Comparison of ENCODE assay signal across 1 cellular context in the genomic region with DNA sequence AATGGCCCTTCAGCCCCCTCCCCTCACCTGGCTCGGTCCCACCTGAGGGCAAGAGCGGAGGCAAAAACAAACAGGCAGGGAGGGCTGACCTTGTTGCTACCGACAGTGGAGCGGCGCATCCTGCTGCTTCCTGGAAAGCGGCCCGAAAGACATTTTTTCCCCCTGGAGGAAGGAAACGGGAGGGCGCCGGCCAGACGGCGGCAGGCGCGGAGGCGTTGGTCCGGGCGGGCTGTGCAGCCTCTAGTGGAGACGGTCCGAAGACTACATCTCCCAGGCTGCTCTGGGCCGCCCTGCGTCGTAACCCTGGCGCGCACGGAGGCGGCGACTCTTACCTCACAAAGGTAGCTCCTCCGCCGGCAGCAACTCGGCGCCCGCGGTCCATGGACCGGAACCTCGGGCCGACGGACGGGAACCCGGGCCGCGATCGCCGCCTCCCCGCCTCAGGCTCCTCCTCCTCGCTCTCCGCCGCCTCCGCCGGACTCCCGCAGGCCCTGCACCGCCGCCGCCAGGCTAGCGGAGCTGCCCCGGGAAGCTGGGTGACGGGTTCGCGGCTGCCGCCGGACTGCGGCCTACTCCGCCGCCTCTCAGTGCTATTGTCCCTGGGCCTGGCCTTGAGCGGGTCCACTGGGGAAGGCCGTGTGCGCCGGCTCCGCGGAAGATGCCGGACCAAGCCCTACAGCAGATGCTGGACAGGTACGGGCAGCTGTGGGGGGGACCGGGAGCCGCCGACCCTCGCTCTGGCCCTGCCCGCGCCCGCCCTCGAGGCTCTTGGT.
TF ChIP-seq lines count a peak whose summit lies in the region.

A gene (minus strand): TSS at position 242 of the 773 bp plus-strand sequence. CDS start 50,728 bp downstream, outside the sequence.
A gene with protein sequence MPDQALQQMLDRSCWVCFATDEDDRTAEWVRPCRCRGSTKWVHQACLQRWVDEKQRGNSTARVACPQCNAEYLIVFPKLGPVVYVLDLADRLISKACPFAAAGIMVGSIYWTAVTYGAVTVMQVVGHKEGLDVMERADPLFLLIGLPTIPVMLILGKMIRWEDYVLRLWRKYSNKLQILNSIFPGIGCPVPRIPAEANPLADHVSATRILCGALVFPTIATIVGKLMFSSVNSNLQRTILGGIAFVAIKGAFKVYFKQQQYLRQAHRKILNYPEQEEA (plus strand): TSS at position 331 of the 773 bp plus-strand sequence. CDS start 328 bp downstream, at position 659.

TF ChIP-seq in HepG2, 621 proteins besides CTCF, POLR2A, EP300 and RAD21 (continued from another document and continues in another):
- TF ChIP-seq, protein P1, sequence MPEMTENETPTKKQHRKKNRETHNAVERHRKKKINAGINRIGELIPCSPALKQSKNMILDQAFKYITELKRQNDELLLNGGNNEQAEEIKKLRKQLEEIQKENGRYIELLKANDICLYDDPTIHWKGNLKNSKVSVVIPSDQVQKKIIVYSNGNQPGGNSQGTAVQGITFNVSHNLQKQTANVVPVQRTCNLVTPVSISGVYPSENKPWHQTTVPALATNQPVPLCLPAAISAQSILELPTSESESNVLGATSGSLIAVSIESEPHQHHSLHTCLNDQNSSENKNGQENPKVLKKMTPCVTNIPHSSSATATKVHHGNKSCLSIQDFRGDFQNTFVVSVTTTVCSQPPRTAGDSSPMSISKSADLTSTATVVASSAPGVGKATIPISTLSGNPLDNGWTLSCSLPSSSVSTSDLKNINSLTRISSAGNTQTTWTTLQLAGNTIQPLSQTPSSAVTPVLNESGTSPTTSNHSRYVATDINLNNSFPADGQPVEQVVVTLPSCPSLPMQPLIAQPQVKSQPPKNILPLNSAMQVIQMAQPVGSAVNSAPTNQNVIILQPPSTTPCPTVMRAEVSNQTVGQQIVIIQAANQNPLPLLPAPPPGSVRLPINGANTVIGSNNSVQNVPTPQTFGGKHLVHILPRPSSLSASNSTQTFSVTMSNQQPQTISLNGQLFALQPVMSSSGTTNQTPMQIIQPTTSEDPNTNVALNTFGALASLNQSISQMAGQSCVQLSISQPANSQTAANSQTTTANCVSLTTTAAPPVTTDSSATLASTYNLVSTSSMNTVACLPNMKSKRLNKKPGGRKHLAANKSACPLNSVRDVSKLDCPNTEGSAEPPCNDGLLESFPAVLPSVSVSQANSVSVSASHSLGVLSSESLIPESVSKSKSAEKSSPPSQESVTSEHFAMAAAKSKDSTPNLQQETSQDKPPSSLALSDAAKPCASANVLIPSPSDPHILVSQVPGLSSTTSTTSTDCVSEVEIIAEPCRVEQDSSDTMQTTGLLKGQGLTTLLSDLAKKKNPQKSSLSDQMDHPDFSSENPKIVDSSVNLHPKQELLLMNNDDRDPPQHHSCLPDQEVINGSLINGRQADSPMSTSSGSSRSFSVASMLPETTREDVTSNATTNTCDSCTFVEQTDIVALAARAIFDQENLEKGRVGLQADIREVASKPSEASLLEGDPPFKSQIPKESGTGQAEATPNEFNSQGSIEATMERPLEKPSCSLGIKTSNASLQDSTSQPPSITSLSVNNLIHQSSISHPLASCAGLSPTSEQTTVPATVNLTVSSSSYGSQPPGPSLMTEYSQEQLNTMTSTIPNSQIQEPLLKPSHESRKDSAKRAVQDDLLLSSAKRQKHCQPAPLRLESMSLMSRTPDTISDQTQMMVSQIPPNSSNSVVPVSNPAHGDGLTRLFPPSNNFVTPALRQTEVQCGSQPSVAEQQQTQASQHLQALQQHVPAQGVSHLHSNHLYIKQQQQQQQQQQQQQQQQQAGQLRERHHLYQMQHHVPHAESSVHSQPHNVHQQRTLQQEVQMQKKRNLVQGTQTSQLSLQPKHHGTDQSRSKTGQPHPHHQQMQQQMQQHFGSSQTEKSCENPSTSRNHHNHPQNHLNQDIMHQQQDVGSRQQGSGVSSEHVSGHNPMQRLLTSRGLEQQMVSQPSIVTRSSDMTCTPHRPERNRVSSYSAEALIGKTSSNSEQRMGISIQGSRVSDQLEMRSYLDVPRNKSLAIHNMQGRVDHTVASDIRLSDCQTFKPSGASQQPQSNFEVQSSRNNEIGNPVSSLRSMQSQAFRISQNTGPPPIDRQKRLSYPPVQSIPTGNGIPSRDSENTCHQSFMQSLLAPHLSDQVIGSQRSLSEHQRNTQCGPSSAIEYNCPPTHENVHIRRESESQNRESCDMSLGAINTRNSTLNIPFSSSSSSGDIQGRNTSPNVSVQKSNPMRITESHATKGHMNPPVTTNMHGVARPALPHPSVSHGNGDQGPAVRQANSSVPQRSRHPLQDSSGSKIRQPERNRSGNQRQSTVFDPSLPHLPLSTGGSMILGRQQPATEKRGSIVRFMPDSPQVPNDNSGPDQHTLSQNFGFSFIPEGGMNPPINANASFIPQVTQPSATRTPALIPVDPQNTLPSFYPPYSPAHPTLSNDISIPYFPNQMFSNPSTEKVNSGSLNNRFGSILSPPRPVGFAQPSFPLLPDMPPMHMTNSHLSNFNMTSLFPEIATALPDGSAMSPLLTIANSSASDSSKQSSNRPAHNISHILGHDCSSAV (CRISPR knock-in tag; IDR thresholded peaks at IDR 0.05; ENCODE audit: borderline replicate concordance) = no peak
- TF ChIP-seq ZNF543 (CRISPR knock-in tag; IDR thresholded peaks at IDR 0.05) (peak; percentile 94), ZNF30 (CRISPR knock-in tag; IDR thresholded peaks at IDR 0.05) (peak; percentile 93), FOXA1 (IDR thresholded peaks at IDR 0.05) (no peak), FOXA1 (CRISPR knock-in tag; IDR thresholded peaks at IDR 0.05) (no peak; the same call in 1 of the 2 replicates), ZNF670 (CRISPR knock-in tag; IDR thresholded peaks at IDR 0.05; ENCODE audit: borderline replicate concordance) (no peak; the same call in 1 of the 2 replicates), ZNF446 (CRISPR knock-in tag; IDR thresholded peaks at IDR 0.05) (no peak), ERF (CRISPR knock-in tag; IDR thresholded peaks at IDR 0.05) (peak; percentile 78), IRX3 (CRISPR knock-in tag; IDR thresholded peaks at IDR 0.05; ENCODE audit: borderline replicate concordance, low read depth) (peak; percentile 69), ARNT2 (CRISPR knock-in tag; IDR thresholded peaks at IDR 0.05; ENCODE audit: low read depth) (peak; percentile 63; the same call in 1 of the 2 replicates), HMG20A (CRISPR knock-in tag; IDR thresholded peaks at IDR 0.05; ENCODE audit: borderline replicate concordance) (no peak), CENPT (CRISPR knock-in tag; IDR thresholded peaks at IDR 0.05; ENCODE audit: low read depth) (no peak), SIN3A (IDR thresholded peaks at IDR 0.05; ENCODE audit: borderline replicate concordance, low read depth, low read length) (peak; percentile 3; the same call in 1 of the 2 replicates), SOX13 (IDR thresholded peaks at IDR 0.05) (no peak; the same call in 1 of the 2 replicates), SOX13 (CRISPR knock-in tag; conservative IDR thresholded peaks at IDR 0.05 in 1 of 2, IDR thresholded peaks at IDR 0.05 in 1 of 2) (peak in 1 of 2 experiments; percentile 46; a peak in 2 of 4 replicates), GATAD1 (CRISPR knock-in tag; IDR thresholded peaks at IDR 0.05) (peak; percentile 79), PHF21A (CRISPR knock-in tag; IDR thresholded peaks at IDR 0.05) (peak; percentile 74; the same call in 1 of the 2 replicates), MED1 (CRISPR knock-in tag; IDR thresholded peaks at IDR 0.05) (peak; percentile 56; the same call in 1 of the 2 replicates), POLR2G (IDR thresholded peaks at IDR 0.05; ENCODE audit: low read depth, low read length) (peak; percentile 76), FOXP1 (IDR thresholded peaks at IDR 0.05) (no peak), FOXP1 (CRISPR knock-in tag; IDR thresholded peaks at IDR 0.05) (0 out of 2 replicates have a peak, but pooled peaks have one; percentile 28), ZNF101 (CRISPR knock-in tag; IDR thresholded peaks at IDR 0.05; ENCODE audit: borderline replicate concordance, low read depth) (0 out of 2 replicates have a peak, but pooled peaks have one; percentile 40), ARHGAP35 (CRISPR knock-in tag; IDR thresholded peaks at IDR 0.05; ENCODE audit: borderline replicate concordance) (peak; percentile 72; the same call in 1 of the 2 replicates), ATF7-NPFF (CRISPR knock-in tag; IDR thresholded peaks at IDR 0.05; ENCODE audit: low read depth) (peak; percentile 73), ZNF709 (CRISPR knock-in tag; IDR thresholded peaks at IDR 0.05) (0 out of 2 replicates have a peak, but pooled peaks have one; percentile 84), YEATS4 (CRISPR knock-in tag; IDR thresholded peaks at IDR 0.05; ENCODE audit: borderline replicate concordance) (peak; percentile 83; the same call in 1 of the 2 replicates)
- TF ChIP-seq, protein P2, sequence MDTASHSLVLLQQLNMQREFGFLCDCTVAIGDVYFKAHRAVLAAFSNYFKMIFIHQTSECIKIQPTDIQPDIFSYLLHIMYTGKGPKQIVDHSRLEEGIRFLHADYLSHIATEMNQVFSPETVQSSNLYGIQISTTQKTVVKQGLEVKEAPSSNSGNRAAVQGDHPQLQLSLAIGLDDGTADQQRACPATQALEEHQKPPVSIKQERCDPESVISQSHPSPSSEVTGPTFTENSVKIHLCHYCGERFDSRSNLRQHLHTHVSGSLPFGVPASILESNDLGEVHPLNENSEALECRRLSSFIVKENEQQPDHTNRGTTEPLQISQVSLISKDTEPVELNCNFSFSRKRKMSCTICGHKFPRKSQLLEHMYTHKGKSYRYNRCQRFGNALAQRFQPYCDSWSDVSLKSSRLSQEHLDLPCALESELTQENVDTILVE (CRISPR knock-in tag; IDR thresholded peaks at IDR 0.05) = peak; percentile 93
- TF ChIP-seq, protein P3, sequence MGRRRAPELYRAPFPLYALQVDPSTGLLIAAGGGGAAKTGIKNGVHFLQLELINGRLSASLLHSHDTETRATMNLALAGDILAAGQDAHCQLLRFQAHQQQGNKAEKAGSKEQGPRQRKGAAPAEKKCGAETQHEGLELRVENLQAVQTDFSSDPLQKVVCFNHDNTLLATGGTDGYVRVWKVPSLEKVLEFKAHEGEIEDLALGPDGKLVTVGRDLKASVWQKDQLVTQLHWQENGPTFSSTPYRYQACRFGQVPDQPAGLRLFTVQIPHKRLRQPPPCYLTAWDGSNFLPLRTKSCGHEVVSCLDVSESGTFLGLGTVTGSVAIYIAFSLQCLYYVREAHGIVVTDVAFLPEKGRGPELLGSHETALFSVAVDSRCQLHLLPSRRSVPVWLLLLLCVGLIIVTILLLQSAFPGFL (CRISPR knock-in tag; IDR thresholded peaks at IDR 0.05) = peak; percentile 73; the same call in 1 of the 2 replicates
- TF ChIP-seq, protein P4, sequence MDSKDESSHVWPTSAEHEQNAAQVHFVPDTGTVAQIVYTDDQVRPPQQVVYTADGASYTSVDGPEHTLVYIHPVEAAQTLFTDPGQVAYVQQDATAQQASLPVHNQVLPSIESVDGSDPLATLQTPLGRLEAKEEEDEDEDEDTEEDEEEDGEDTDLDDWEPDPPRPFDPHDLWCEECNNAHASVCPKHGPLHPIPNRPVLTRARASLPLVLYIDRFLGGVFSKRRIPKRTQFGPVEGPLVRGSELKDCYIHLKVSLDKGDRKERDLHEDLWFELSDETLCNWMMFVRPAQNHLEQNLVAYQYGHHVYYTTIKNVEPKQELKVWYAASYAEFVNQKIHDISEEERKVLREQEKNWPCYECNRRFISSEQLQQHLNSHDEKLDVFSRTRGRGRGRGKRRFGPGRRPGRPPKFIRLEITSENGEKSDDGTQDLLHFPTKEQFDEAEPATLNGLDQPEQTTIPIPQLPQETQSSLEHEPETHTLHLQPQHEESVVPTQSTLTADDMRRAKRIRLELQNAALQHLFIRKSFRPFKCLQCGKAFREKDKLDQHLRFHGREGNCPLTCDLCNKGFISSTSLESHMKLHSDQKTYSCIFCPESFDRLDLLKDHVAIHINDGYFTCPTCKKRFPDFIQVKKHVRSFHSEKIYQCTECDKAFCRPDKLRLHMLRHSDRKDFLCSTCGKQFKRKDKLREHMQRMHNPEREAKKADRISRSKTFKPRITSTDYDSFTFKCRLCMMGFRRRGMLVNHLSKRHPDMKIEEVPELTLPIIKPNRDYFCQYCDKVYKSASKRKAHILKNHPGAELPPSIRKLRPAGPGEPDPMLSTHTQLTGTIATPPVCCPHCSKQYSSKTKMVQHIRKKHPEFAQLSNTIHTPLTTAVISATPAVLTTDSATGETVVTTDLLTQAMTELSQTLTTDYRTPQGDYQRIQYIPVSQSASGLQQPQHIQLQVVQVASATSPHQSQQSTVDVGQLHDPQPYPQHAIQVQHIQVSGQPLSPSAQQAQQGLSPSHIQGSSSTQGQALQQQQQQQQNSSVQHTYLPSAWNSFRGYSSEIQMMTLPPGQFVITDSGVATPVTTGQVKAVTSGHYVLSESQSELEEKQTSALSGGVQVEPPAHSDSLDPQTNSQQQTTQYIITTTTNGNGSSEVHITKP (CRISPR knock-in tag; IDR thresholded peaks at IDR 0.05; ENCODE audit: low read depth) = peak; percentile 80; the same call in 1 of the 2 replicates
- TF ChIP-seq, protein P5, sequence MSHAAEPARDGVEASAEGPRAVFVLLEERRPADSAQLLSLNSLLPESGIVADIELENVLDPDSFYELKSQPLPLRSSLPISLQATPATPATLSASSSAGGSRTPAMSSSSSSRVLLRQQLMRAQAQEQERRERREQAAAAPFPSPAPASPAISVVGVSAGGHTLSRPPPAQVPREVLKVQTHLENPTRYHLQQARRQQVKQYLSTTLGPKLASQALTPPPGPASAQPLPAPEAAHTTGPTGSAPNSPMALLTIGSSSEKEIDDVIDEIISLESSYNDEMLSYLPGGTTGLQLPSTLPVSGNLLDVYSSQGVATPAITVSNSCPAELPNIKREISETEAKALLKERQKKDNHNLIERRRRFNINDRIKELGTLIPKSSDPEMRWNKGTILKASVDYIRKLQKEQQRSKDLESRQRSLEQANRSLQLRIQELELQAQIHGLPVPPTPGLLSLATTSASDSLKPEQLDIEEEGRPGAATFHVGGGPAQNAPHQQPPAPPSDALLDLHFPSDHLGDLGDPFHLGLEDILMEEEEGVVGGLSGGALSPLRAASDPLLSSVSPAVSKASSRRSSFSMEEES (CRISPR knock-in tag; IDR thresholded peaks at IDR 0.05) = peak; percentile 26; the same call in 1 of the 2 replicates
- TF ChIP-seq, protein P6, sequence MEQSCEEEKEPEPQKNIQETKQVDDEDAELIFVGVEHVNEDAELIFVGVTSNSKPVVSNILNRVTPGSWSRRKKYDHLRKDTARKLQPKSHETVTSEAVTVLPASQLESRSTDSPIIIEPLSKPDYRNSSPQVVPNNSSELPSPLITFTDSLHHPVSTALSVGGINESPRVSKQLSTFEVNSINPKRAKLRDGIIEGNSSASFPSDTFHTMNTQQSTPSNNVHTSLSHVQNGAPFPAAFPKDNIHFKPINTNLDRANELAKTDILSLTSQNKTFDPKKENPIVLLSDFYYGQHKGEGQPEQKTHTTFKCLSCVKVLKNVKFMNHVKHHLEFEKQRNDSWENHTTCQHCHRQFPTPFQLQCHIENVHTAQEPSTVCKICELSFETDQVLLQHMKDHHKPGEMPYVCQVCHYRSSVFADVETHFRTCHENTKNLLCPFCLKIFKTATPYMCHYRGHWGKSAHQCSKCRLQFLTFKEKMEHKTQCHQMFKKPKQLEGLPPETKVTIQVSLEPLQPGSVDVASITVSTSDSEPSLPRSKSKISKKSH (CRISPR knock-in tag; IDR thresholded peaks at IDR 0.05; ENCODE audit: borderline replicate concordance) = peak; percentile 21; the same call in 1 of the 2 replicates
- TF ChIP-seq, protein P7, sequence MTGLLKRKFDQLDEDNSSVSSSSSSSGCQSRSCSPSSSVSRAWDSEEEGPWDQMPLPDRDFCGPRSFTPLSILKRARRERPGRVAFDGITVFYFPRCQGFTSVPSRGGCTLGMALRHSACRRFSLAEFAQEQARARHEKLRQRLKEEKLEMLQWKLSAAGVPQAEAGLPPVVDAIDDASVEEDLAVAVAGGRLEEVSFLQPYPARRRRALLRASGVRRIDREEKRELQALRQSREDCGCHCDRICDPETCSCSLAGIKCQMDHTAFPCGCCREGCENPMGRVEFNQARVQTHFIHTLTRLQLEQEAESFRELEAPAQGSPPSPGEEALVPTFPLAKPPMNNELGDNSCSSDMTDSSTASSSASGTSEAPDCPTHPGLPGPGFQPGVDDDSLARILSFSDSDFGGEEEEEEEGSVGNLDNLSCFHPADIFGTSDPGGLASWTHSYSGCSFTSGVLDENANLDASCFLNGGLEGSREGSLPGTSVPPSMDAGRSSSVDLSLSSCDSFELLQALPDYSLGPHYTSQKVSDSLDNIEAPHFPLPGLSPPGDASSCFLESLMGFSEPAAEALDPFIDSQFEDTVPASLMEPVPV (CRISPR knock-in tag; IDR thresholded peaks at IDR 0.05) = peak; percentile 93
